1 cellular context compared by ENCODE assay signal in the genomic region with DNA sequence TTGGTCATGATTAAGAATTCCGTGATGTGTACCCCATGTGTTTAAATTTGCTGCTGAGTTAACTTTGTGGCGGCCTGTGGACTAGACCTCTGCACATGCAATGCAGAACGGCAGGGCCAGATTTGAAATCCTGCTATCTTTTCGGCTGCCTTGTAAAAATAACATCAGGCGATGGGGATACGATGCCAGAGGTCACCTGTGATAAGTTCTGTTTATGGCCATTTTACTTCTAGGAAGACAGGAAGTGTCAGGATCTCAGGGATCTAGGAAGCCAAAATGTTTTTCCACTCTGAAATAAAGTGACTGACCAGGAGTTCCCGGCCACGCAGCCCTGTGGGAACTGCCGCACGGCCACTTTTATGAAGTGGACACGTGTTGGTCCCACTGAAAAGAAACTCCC.
TF ChIP-seq lines count a peak whose summit lies in the region.

No MANE protein-coding gene starts in this region.

TF ChIP-seq in WTC11, 78 proteins besides CTCF, POLR2A, EP300 and RAD21 (continued from another document):
- TF ChIP-seq, protein P1, sequence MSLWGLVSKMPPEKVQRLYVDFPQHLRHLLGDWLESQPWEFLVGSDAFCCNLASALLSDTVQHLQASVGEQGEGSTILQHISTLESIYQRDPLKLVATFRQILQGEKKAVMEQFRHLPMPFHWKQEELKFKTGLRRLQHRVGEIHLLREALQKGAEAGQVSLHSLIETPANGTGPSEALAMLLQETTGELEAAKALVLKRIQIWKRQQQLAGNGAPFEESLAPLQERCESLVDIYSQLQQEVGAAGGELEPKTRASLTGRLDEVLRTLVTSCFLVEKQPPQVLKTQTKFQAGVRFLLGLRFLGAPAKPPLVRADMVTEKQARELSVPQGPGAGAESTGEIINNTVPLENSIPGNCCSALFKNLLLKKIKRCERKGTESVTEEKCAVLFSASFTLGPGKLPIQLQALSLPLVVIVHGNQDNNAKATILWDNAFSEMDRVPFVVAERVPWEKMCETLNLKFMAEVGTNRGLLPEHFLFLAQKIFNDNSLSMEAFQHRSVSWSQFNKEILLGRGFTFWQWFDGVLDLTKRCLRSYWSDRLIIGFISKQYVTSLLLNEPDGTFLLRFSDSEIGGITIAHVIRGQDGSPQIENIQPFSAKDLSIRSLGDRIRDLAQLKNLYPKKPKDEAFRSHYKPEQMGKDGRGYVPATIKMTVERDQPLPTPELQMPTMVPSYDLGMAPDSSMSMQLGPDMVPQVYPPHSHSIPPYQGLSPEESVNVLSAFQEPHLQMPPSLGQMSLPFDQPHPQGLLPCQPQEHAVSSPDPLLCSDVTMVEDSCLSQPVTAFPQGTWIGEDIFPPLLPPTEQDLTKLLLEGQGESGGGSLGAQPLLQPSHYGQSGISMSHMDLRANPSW (CRISPR knock-in tag; conservative IDR thresholded peaks at IDR 0.05; ENCODE audit: low read depth), result no peak
- TF ChIP-seq ZNF317 (CRISPR knock-in tag; IDR thresholded peaks at IDR 0.05; ENCODE audit: borderline replicate concordance, low read depth) (no peak), RELA (CRISPR knock-in tag; IDR thresholded peaks at IDR 0.05; ENCODE audit: borderline replicate concordance) (no peak)
- TF ChIP-seq, protein P2, sequence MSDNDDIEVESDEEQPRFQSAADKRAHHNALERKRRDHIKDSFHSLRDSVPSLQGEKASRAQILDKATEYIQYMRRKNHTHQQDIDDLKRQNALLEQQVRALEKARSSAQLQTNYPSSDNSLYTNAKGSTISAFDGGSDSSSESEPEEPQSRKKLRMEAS (CRISPR knock-in tag; IDR thresholded peaks at IDR 0.05), result no peak
- TF ChIP-seq, protein P3, sequence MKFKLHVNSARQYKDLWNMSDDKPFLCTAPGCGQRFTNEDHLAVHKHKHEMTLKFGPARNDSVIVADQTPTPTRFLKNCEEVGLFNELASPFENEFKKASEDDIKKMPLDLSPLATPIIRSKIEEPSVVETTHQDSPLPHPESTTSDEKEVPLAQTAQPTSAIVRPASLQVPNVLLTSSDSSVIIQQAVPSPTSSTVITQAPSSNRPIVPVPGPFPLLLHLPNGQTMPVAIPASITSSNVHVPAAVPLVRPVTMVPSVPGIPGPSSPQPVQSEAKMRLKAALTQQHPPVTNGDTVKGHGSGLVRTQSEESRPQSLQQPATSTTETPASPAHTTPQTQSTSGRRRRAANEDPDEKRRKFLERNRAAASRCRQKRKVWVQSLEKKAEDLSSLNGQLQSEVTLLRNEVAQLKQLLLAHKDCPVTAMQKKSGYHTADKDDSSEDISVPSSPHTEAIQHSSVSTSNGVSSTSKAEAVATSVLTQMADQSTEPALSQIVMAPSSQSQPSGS (CRISPR knock-in tag; IDR thresholded peaks at IDR 0.05; ENCODE audit: borderline replicate concordance, low read depth), result no peak
- TF ChIP-seq, protein P4, sequence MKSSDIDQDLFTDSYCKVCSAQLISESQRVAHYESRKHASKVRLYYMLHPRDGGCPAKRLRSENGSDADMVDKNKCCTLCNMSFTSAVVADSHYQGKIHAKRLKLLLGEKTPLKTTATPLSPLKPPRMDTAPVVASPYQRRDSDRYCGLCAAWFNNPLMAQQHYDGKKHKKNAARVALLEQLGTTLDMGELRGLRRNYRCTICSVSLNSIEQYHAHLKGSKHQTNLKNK (CRISPR knock-in tag; IDR thresholded peaks at IDR 0.05), result no peak
